ENCODE assay signal across 21 cellular contexts in the genomic region with DNA sequence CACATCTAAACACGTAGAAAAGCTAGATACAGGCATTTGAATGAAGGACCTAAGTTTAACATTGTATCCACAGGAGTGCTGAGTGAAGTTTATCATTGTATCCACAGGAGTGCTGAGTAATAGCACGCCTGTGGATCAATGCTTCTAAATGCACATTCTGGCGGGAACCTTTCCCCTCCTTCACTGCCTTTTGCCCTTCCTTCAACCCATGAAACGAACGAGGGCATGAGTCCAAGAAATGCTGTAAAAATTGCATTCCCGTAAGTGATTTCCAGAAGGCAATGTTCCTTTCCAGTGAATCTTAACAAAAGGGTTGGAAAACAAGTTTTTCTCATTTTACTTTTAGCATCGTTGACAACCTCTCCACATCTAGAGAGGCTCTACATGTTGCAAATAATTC.
A peak's percentile ranks its signal among the peaks of the same experiment; 100 is the strongest.
DNase-seq lines count a peak whose midpoint lies in the region; ATAC-seq and TF ChIP-seq lines count a peak whose summit lies in the region.
"Had no signal": no experiment of that assay in that cellular context is flagged by ENCODE, and none has a peak within 500 bp of the region (broad histone marks: within the 10 kb centered on the region; RNA-seq: fewer than 3 reads in every experiment).

No MANE protein-coding gene starts in this region.

- H3K4me3 ChIP-seq in astrocyte of the spinal cord (ENCODE audit: low read depth, low read length) (no peak overlapping the region), fibroblast of villous mesenchyme (ENCODE audit: low read depth, low read length) (no peak overlapping the region)
- H3K4me3 ChIP-seq: A549, BLaER1, GM23338 had no signal

- DNase-seq in G401 (ENCODE audit: low spot score) (peak; percentile 1), astrocyte of the spinal cord (ENCODE audit: low read depth, low spot score) (peak; percentile 22), fibroblast of villous mesenchyme (ENCODE audit: low read depth) (peak; percentile 1), activated T-cell treated with anti-CD3 and anti-CD28 coated beads for 4 hours (no peak), NCI-H2081 treated with DMSO at 0.1 percent for 48 hours (lab: John Stamatoyannopoulos, UW) (no peak)
- DNase-seq: CD8-positive, alpha-beta memory T cell; HCEC 1CT; NCI-H1092 treated with DMSO at 0.1 percent for 48 hours; NCI-H146; NCI-H2029 treated with DMSO at 0.1 percent for 48 hours; NCI-H2227 treated with DMSO at 0.1 percent for 48 hours; NCI-H524; NCI-H82; SHP77; SK-N-SH had no signal

- no peak for ATAC-seq in GM19351 (IDR thresholded peaks at IDR 0.05; ENCODE audit: unreplicated experiment)
- ATAC-seq in GM21526 (IDR thresholded peaks at IDR 0.05; ENCODE audit: low FRiP score, unreplicated experiment), result no peak
- ATAC-seq: A549, GM23338 had no signal

- in situ Hi-C loops in G401 (cut with HindIII; ENCODE audit: low sequenced_read_pairs) (no loop called here), astrocyte of the spinal cord (cut with HindIII; ENCODE audit: low sequenced_read_pairs) (no loop called here)

- H3K27ac ChIP-seq in C4-2B, result peak overlapping the region; percentile 63; the same call in 1 of the 2 replicates
- H3K27ac ChIP-seq: A549, BLaER1 had no signal

- no peak for TF ChIP-seq CTCF in C4-2B (conservative IDR thresholded peaks at IDR 0.05)
- TF ChIP-seq CTCF in astrocyte of the spinal cord (IDR thresholded peaks at IDR 0.05; ENCODE audit: low read depth, low read length), result no peak
- no peak for TF ChIP-seq CTCF in fibroblast of villous mesenchyme (IDR thresholded peaks at IDR 0.05; ENCODE audit: insufficient read depth, low read depth, low read length)

Comparison
In these comparisons a context has a peak if more than half of its experiments do, and no peak if none do; other contexts are left out.
1. DNase-seq: peak in G401 (single experiment), astrocyte of the spinal cord (single experiment) and fibroblast of villous mesenchyme (single experiment); none in activated T-cell treated with anti-CD3 and anti-CD28 coated beads for 4 hours (single experiment) and NCI-H2081 treated with DMSO at 0.1 percent for 48 hours (single experiment).